Comparison of ENCODE assay signal across 8 cellular contexts in the genomic region with DNA sequence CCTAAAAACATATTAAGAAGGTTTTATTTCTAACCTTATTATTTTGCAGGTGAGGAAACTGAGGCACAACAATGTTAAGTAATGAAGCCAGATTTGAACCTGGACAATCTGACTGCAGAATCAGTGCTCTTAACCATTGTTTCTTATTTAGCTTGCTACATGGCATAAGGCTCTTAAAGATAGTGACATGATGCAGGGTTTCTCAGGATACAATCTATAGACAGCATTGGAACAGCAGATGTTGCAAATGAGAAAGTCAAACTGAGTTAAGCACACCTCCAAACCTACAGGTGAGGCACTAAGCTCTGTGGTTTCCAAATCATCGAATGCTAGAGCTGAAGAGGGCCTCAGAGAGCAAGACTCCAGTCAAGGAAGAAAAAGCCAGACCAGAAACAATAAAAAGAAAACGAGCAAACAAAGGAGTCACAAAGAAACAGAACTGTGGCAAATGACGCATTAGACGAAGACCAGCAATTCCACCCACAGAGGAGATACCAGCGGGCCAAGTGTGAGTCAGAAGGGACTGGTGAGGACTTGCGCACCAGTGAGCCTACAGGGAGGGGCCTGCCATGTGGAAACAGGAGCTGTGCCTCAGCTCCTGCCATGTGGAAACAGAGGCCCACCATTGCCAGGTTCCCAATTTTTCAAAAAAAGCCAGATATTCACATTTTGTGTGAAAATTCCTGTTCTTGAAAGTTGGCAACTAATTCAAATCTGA. TPM values are rescaled to one million over a fixed set of nuclear protein-coding genes. Genes with fewer than 3 reads are reported as not detected.
A peak's percentile ranks its signal among the peaks of the same experiment; 100 is the strongest.
DNase-seq lines count a peak whose midpoint lies in the region; ATAC-seq and TF ChIP-seq lines count a peak whose summit lies in the region.

No MANE protein-coding gene starts in this region.

- no peaks in the 10 kb centered on the region for H3K9me3 ChIP-seq in DND-41 (ENCODE audit: insufficient read depth, low read length, severe bottlenecking)

- TF ChIP-seq CTCF in DND-41 (IDR thresholded peaks at IDR 0.05; ENCODE audit: borderline replicate concordance, extremely low read depth, low read length, poor library complexity, severe bottlenecking), result no peak

- no peak overlapping the region for H3K9ac ChIP-seq in DND-41 (ENCODE audit: low read depth, low read length)

- DNase-seq in DND-41 (no peak), LHCN-M2 (ENCODE audit: low read depth) (peak; percentile 94), glomerular visceral epithelial cell (ENCODE audit: extremely low spot score) (peak; percentile 93), COR-L47 (lab: John Stamatoyannopoulos, UW) (no peak), cerebellar nuclear complex (lab: John Stamatoyannopoulos, UW) (no peak)
- peak; percentile 81 for DNase-seq in activated CD8-positive, alpha-beta memory T cell treated with anti-CD3 and anti-CD28 coated beads, Interleukin-2, amount 50 U/mL, for 48 hours
- peak; percentile 30 to 54 (median 33) for DNase-seq in stimulated activated CD4-positive, alpha-beta T cell treated with anti-CD3 and anti-CD28 coated beads, TNF-alpha, amount 100 ng/mL, for 4 hours (ENCODE audit: low read depth in 3 of 3)

- no peaks in the 10 kb centered on the region for H3K27me3 ChIP-seq in DND-41 (ENCODE audit: insufficient read depth, low read length, poor library complexity)

- H3K36me3 ChIP-seq in DND-41 (ENCODE audit: insufficient read depth, low read length), result no peaks in the 10 kb centered on the region

- no peak overlapping the region for H3K27ac ChIP-seq in DND-41 (ENCODE audit: low read length)

- H3K4me1 ChIP-seq in DND-41 (ENCODE audit: insufficient read depth, low read length), result 0 out of 2 replicates have a peak, but pooled peaks cover 5% of the 10 kb centered on the region

- H3K79me2 ChIP-seq in DND-41 (ENCODE audit: insufficient read depth, low read length), result peaks cover 85% of the 10 kb centered on the region

- peaks cover 13% of the 10 kb centered on the region; the same call in 1 of the 2 replicates for H4K20me1 ChIP-seq in DND-41 (ENCODE audit: insufficient read depth, low read length)

- H3K4me2 ChIP-seq in DND-41 (ENCODE audit: insufficient read depth, low read length), result no peak overlapping the region

- ATAC-seq in DND-41 (ENCODE audit: insufficient read depth, low read depth), result 0 out of 3 replicates have a peak, but pooled peaks have one; percentile 45
- peak; percentile 53 for ATAC-seq in GM21576 (IDR thresholded peaks at IDR 0.05; ENCODE audit: unreplicated experiment)

- H3K4me3 ChIP-seq in DND-41 (ENCODE audit: low read depth in 1 of 2, low read length in 2 of 2), result no peak overlapping the region

- H2AFZ ChIP-seq in DND-41 (ENCODE audit: low read depth, low read length), result no peak overlapping the region

RNA-seq across cellular contexts. Expression of gene CD58, which starts 14.4 kb away (rescaled TPM):
- total RNA-seq in LHCN-M2 (2014; rRNA removed), result 11.5 and 13.8 TPM in 2 replicates
- 7.6 TPM for polyA plus RNA-seq in LHCN-M2 (2012)

Comparison
In these comparisons a context has a peak if more than half of its experiments do, and no peak if none do; other contexts are left out.
1. DNase-seq: peak in LHCN-M2 (single experiment), activated CD8-positive, alpha-beta memory T cell treated with anti-CD3 and anti-CD28 coated beads, Interleukin-2, amount 50 U/mL, for 48 hours (single experiment), glomerular visceral epithelial cell (single experiment) and stimulated activated CD4-positive, alpha-beta T cell treated with anti-CD3 and anti-CD28 coated beads, TNF-alpha, amount 100 ng/mL, for 4 hours (3 of 3); none in DND-41 (single experiment), COR-L47 (single experiment) and cerebellar nuclear complex (0 of 2).